In genomic region chr10:42755028-42755451, GRCh38 we compare ENCODE assay signal across 8 cellular contexts. TPM values are rescaled to one million over a fixed set of nuclear protein-coding genes. Genes with fewer than 3 reads are reported as not detected.
DNase-seq lines count a peak whose midpoint lies in the region; ATAC-seq and TF ChIP-seq lines count a peak whose summit lies in the region.

No MANE protein-coding gene starts in this region.

- H3K36me3 ChIP-seq in effector memory CD4-positive, alpha-beta T cell (ENCODE audit: control insufficient read depth, insufficient read depth, low read length), result no peaks in the 10 kb centered on the region
- H3K36me3 ChIP-seq in mucosa of descending colon (ENCODE audit: low read depth) (no peaks in the 10 kb centered on the region), thyroid gland (no peaks in the 10 kb centered on the region)

- no peak for TF ChIP-seq POLR2A in thyroid gland (IDR thresholded peaks at IDR 0.05)

- peaks cover 22% of the 10 kb centered on the region for H3K4me1 ChIP-seq in effector memory CD4-positive, alpha-beta T cell (ENCODE audit: control insufficient read depth, insufficient read depth, low read length, poor library complexity, severe bottlenecking)
- H3K4me1 ChIP-seq in mucosa of descending colon (ENCODE audit: low read depth) (peaks cover 17% of the 10 kb centered on the region), thyroid gland (peaks cover 10 to 12% of the 10 kb centered on the region in 2 donors)

- intact Hi-C loops in mucosa of descending colon (cut with DNase I, micrococcal nuclease), result no loop called here
- intact Hi-C loops in thyroid gland (cut with DNase I), result loop anchor here (10.0 kb wide), 1 partner anchor 350 kb away; no protein-coding TSS in a partner anchor

- whole genome bisulfite sequencing in thyroid gland, 2 donors, result 0 to 9% methylated on average over 7 to 9 of the region's 45 CpGs

- peak overlapping the region; percentile 61 for H3K4me3 ChIP-seq in effector memory CD4-positive, alpha-beta T cell (ENCODE audit: insufficient read depth, low read depth, low read length, poor library complexity, severe bottlenecking)
- H3K4me3 ChIP-seq in mucosa of descending colon (no peak overlapping the region), thyroid gland (replicated peaks in 1 of 3) (peak overlapping the region; percentile 10 to 55 (median 47))

- no peak for TF ChIP-seq CTCF in mucosa of descending colon (IDR thresholded peaks at IDR 0.05)
- TF ChIP-seq CTCF in thyroid gland (IDR thresholded peaks at IDR 0.05), result peak in 3 of 6 experiments; percentile 10 to 46 (median 20)

- H3K9me3 ChIP-seq in effector memory CD4-positive, alpha-beta T cell (ENCODE audit: control insufficient read depth, low read length), result no peaks in the 10 kb centered on the region
- no peaks in the 10 kb centered on the region for H3K9me3 ChIP-seq in mucosa of descending colon
- no peaks in the 10 kb centered on the region for H3K9me3 ChIP-seq in thyroid gland

- peaks cover 39% of the 10 kb centered on the region for H3K27me3 ChIP-seq in effector memory CD4-positive, alpha-beta T cell (replicated peaks; ENCODE audit: control insufficient read depth, insufficient read depth, low read length, poor library complexity, severe bottlenecking)
- H3K27me3 ChIP-seq in thyroid gland, result no peaks in the 10 kb centered on the region

- DNase-seq in DMS53 (lab: John Stamatoyannopoulos, UW) (peak; percentile 41), DMS53 treated with DMSO at 0.1 percent for 48 hours (lab: John Stamatoyannopoulos, UW; ENCODE audit: unreplicated experiment) (no peak), mucosa of descending colon (no peak), thyroid gland (peak; percentile 14 to 15)
- no peak for DNase-seq in effector memory CD4-positive, alpha-beta T cell
- no peak for DNase-seq in NK-92 treated with Interleukin-12 subunit alpha and Interleukin-12 subunit beta, amount 100 ng/mL, for 24 hours (lab: John Stamatoyannopoulos, UW)
- no peak for DNase-seq in central memory CD4-positive, alpha-beta T cell

- peak; percentile 7 for ATAC-seq in mucosa of descending colon
- no peak for ATAC-seq in HG03442 (IDR thresholded peaks at IDR 0.05; ENCODE audit: unreplicated experiment)

- H3K27ac ChIP-seq in effector memory CD4-positive, alpha-beta T cell (ENCODE audit: insufficient read depth, low read length, poor library complexity, severe bottlenecking), result no peak overlapping the region
- peak overlapping the region in 2 of 3 donors; percentile 52 to 77 for H3K27ac ChIP-seq in thyroid gland

RNA-seq across cellular contexts. Expression of gene BMS1, which starts 27.6 kb away (rescaled TPM):
- total RNA-seq in mucosa of descending colon (10 to 100 TPM; 11.0 to 14.5 (median 12.4) TPM), thyroid gland (10 to 100 TPM; 12.6 to 19.1 (median 15.8) TPM)

Comparison
In these comparisons a context has a peak if more than half of its experiments do, and no peak if none do; other contexts are left out.
1. DNase-seq: peak in DMS53 (single experiment) and thyroid gland (2 of 2); none in DMS53 treated with DMSO at 0.1 percent for 48 hours (single experiment), effector memory CD4-positive, alpha-beta T cell (0 of 3), mucosa of descending colon (0 of 3), NK-92 treated with Interleukin-12 subunit alpha and Interleukin-12 subunit beta, amount 100 ng/mL, for 24 hours (single experiment) and central memory CD4-positive, alpha-beta T cell (single experiment).